Comparison of ENCODE assay signal across 9 cellular contexts in the genomic region with DNA sequence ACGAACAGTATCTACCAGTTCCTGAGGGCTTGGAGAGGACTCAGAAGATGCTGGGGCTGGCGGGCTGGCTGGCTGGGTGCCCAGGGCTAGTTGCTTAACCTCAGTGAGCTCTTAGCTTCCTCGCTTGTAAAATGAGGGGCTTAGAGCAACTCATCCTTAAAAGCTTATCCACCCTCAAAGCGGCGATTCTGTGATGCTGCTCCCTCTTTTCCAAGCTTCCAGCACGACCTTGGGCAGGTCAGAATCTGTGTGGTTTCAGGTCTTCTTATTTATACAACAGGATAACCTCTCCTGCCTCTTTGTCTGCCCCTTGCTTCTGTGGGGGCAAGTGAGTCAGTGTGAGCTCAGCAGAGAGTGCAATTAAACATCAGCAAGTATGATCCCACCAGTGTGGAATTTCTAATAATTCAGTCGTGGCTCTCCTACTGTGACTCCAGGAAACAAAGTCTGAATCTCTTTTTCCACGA.
DNase-seq lines count a peak whose midpoint lies in the region; ATAC-seq and TF ChIP-seq lines count a peak whose summit lies in the region.
"Had no signal": no experiment of that assay in that cellular context is flagged by ENCODE, and none has a peak within 500 bp of the region (broad histone marks: within the 10 kb centered on the region; RNA-seq: fewer than 3 reads in every experiment).

No MANE protein-coding gene starts in this region.

- H3K36me3 ChIP-seq in A673 (ENCODE audit: insufficient read depth, low read length, poor library complexity, severe bottlenecking) (no peaks in the 10 kb centered on the region), mesendoderm (ENCODE audit: control insufficient read depth, insufficient read depth, low read length) (no peaks in the 10 kb centered on the region)

- POLR2A ChIA-PET in A673 (lab: Charles Lee; ENCODE audit: low non-redundant PET) = no interaction called here

- H3K4me2 ChIP-seq in mesendoderm (ENCODE audit: low read length) = no peak overlapping the region

- no peak overlapping the region for H3K27ac ChIP-seq in A673 (ENCODE audit: low read depth, low read length, poor library complexity, severe bottlenecking)
- H3K27ac ChIP-seq in mesendoderm (ENCODE audit: low read depth, low read length) = no peak overlapping the region

- TF ChIP-seq CTCF in A673 (conservative IDR thresholded peaks at IDR 0.05; ENCODE audit: low read depth, low read length) (no peak), HFFc6 (IDR thresholded peaks at IDR 0.05) (no peak), astrocyte of the cerebellum (IDR thresholded peaks at IDR 0.05; ENCODE audit: low read depth, low read length, missing control alignments) (no peak), GM13976 (IDR thresholded peaks at IDR 0.05; ENCODE audit: borderline replicate concordance, control extremely low read depth, extremely low read depth, insufficient read depth, missing control alignments) (no peak)

- no peaks in the 10 kb centered on the region for H3K79me2 ChIP-seq in mesendoderm (ENCODE audit: control insufficient read depth, insufficient read depth, low read length)

- H3K27me3 ChIP-seq in A673 (replicated peaks; ENCODE audit: insufficient read depth, low read depth, low read length, poor library complexity) (peaks cover 3% of the 10 kb centered on the region), mesendoderm (ENCODE audit: insufficient read depth, low read length, poor library complexity) (no peaks in the 10 kb centered on the region)

- H3K9me3 ChIP-seq in A673 (ENCODE audit: low read depth, low read length, poor library complexity, severe bottlenecking) = no peaks in the 10 kb centered on the region

- no peak overlapping the region for H4K8ac ChIP-seq in mesendoderm (ENCODE audit: low read depth, low read length)

- H3K9me3 Mint-ChIP-seq in HFFc6 = peaks cover 5% of the 10 kb centered on the region; the same call in 1 of the 2 replicates
- peaks cover 0 to 5% of the 10 kb centered on the region in 2 donors for H3K9me3 Mint-ChIP-seq in activated T-cell treated with anti-CD3 and anti-CD28 coated beads, Interleukin-2, amount 50 U/mL, for 72 hours

- H3K4me1 Mint-ChIP-seq in HFFc6 (ENCODE audit: low read depth) = peaks cover 57% of the 10 kb centered on the region
- no peaks in the 10 kb centered on the region for H3K4me1 Mint-ChIP-seq in activated T-cell treated with anti-CD3 and anti-CD28 coated beads, Interleukin-2, amount 50 U/mL, for 72 hours (ENCODE audit: low read depth)

- no peak overlapping the region for H3K56ac ChIP-seq in mesendoderm (ENCODE audit: low read length)

- in situ Hi-C loops in astrocyte of the cerebellum (cut with HindIII; ENCODE audit: low sequenced_read_pairs) (no loop called here), GM13976 (cut with MboI; ENCODE audit: low sequenced_read_pairs, unreplicated experiment) (no loop called here)

- peak overlapping the region; percentile 83 for H3K27ac Mint-ChIP-seq in HFFc6
- no peak overlapping the region for H3K27ac Mint-ChIP-seq in activated T-cell treated with anti-CD3 and anti-CD28 coated beads, Interleukin-2, amount 50 U/mL, for 72 hours

- CTCF ChIA-PET in A673 (lab: Charles Lee) = no interaction called here

- H2BK15ac ChIP-seq in mesendoderm (replicated peaks; ENCODE audit: low read depth) = no peak overlapping the region

- H2BK5ac ChIP-seq in mesendoderm (ENCODE audit: low read length) = no peak overlapping the region

- DNase-seq in A673 (ENCODE audit: low spot score) (peak; percentile 35), HFFc6 (peak; percentile 77), astrocyte of the cerebellum (ENCODE audit: low read depth) (peak; percentile 34), mesendoderm (peak; percentile 68), GM13976 (ENCODE audit: low spot score) (no peak)
- DNase-seq in stimulated activated CD4-positive, alpha-beta T cell treated with anti-CD3 and anti-CD28 coated beads, Interleukin-2, amount 100 ng/mL, for 24 hours = no peak
- DNase-seq in activated T-cell treated with anti-CD3 and anti-CD28 coated beads, Interleukin-2, amount 50 U/mL, for 72 hours = no peak
- DNase-seq: COR-L47 had no signal

- BruUV-seq in A673 (replicated peaks; lab: Mats Ljungman, UMichigan) = no TSS peak

- H3K18ac ChIP-seq in mesendoderm (ENCODE audit: low read length) = no peak overlapping the region

- no peaks in the 10 kb centered on the region for H3K79me1 ChIP-seq in mesendoderm (ENCODE audit: low read length)

- WGBS in mesendoderm (ENCODE audit: extremely low coverage, insufficient coverage, low lambda C conversion rate) = no CpG with 5 or more reads among the region's 8 CpGs

- ATAC-seq in HG03108 (IDR thresholded peaks at IDR 0.05; ENCODE audit: unreplicated experiment) = no peak
- ATAC-seq in activated T-cell treated with anti-CD3 and anti-CD28 coated beads, Interleukin-2, amount 50 U/mL, for 72 hours (replicated peaks in 1 of 2) = no peak

- no peak overlapping the region for H3K23ac ChIP-seq in mesendoderm (ENCODE audit: low read length)

- no peaks in the 10 kb centered on the region for H3K4me1 ChIP-seq in A673 (ENCODE audit: insufficient read depth, low read length, poor library complexity, severe bottlenecking)
- peaks cover 4% of the 10 kb centered on the region for H3K4me1 ChIP-seq in mesendoderm (ENCODE audit: control insufficient read depth, low read depth, low read length)

- H2AK5ac ChIP-seq in mesendoderm (ENCODE audit: low read length) = no peak overlapping the region

- H2BK120ac ChIP-seq in mesendoderm (ENCODE audit: low read depth, low read length) = no peak overlapping the region

- peaks cover 8% of the 10 kb centered on the region for H3K27me3 Mint-ChIP-seq in HFFc6 (ENCODE audit: insufficient read depth)
- H3K27me3 Mint-ChIP-seq in activated T-cell treated with anti-CD3 and anti-CD28 coated beads, Interleukin-2, amount 50 U/mL, for 72 hours (ENCODE audit: low read depth) = peaks cover 6% of the 10 kb centered on the region

- H3K9ac ChIP-seq in mesendoderm (ENCODE audit: low read length) = no peak overlapping the region

- no peak overlapping the region for H4K5ac ChIP-seq in mesendoderm (ENCODE audit: low read length)

- no peak overlapping the region for H3K4ac ChIP-seq in mesendoderm (ENCODE audit: low read depth, low read length)

- intact Hi-C loops in A673 (cut with micrococcal nuclease; ENCODE audit: unreplicated experiment) = no loop called here

- no peak overlapping the region for H3K4me3 ChIP-seq in A673 (ENCODE audit: low read depth, low read length, poor library complexity, severe bottlenecking)
- H3K4me3 ChIP-seq in astrocyte of the cerebellum (ENCODE audit: low read depth, low read length) = no peak overlapping the region
- H3K4me3 ChIP-seq in mesendoderm (ENCODE audit: low read length) = no peak overlapping the region

- H3K4me3 Mint-ChIP-seq in HFFc6 = peak overlapping the region; percentile 71
- H3K4me3 Mint-ChIP-seq in activated T-cell treated with anti-CD3 and anti-CD28 coated beads, Interleukin-2, amount 50 U/mL, for 72 hours = no peak overlapping the region

- peaks cover 5% of the 10 kb centered on the region; the same call in 1 of the 2 replicates for H3K36me3 Mint-ChIP-seq in HFFc6 (ENCODE audit: low read depth)
- no peaks in the 10 kb centered on the region for H3K36me3 Mint-ChIP-seq in activated T-cell treated with anti-CD3 and anti-CD28 coated beads, Interleukin-2, amount 50 U/mL, for 72 hours (ENCODE audit: insufficient read depth in 2 of 2)

Comparison
In these comparisons a context has a peak if more than half of its experiments do, and no peak if none do; other contexts are left out.
1. DNase-seq: peak in A673 (single experiment), HFFc6 (single experiment), astrocyte of the cerebellum (single experiment) and mesendoderm (single experiment); none in stimulated activated CD4-positive, alpha-beta T cell treated with anti-CD3 and anti-CD28 coated beads, Interleukin-2, amount 100 ng/mL, for 24 hours (0 of 2), activated T-cell treated with anti-CD3 and anti-CD28 coated beads, Interleukin-2, amount 50 U/mL, for 72 hours (0 of 2) and GM13976 (single experiment).